18 cellular contexts compared by ENCODE assay signal in the genomic region with DNA sequence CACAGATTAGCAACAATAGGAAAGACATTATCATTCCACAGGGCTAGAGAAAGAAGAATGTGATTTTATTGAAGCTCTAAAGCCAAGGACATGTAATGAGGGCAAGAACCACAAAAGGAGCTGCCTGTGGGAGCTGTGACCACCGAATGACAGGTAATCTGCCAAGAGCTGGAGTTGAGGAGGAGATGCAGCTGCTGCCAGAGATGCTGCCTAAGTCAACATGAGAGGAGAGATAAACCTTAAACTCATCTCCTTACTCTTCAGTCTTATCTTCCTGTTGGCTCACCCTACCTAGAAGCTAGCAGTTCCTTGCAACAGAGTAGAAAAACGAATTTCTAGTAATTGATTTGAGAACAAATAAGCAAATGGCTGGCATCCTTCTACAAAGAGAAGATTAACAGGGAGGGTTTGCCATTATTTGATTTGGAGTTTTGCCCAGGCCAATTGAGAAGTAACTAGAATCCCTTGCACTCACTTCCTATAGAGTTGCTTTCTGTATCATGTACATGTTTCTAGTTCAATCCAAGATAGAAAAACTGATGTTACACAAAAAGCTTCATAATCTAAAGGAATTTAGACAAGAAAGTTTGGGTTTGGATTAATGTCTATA.
DNase-seq lines count a peak whose midpoint lies in the region; ATAC-seq and TF ChIP-seq lines count a peak whose summit lies in the region.
"Had no signal": no experiment of that assay in that cellular context is flagged by ENCODE, and none has a peak within 500 bp of the region (broad histone marks: within the 10 kb centered on the region; RNA-seq: fewer than 3 reads in every experiment).

No MANE protein-coding gene starts in this region.

- intact Hi-C loops in left colon (cut with DNase I, micrococcal nuclease) (no loop called here), mammary epithelial cell (cut with micrococcal nuclease) (no loop called here)

- H3K9ac ChIP-seq in DND-41 (ENCODE audit: low read depth, low read length) (no peak overlapping the region), mammary epithelial cell (ENCODE audit: insufficient read depth, low read length) (no peak overlapping the region)
- H3K9ac ChIP-seq: parathyroid adenoma had no signal

- DNase-seq in DND-41: peak; percentile 46
- peak; percentile 72 for DNase-seq in NCI-H2029 treated with DMSO at 0.1 percent for 48 hours (lab: John Stamatoyannopoulos, UW)
- peak; percentile 38 for DNase-seq in NCI-H774 (lab: John Stamatoyannopoulos, UW)
- DNase-seq in left colon: no peak
- DNase-seq in effector CD8-positive, alpha-beta T cell (lab: John Stamatoyannopoulos, UW): no peak
- no peak for DNase-seq in mammary epithelial cell
- DNase-seq in AML-193 (lab: John Stamatoyannopoulos, UW): no peak
- no peak for DNase-seq in SK-N-DZ (ENCODE audit: low spot score)
- DNase-seq: activated CD4-positive, alpha-beta memory T cell treated with anti-CD3 and anti-CD28 coated beads, Interleukin-2, amount 10 ng/mL, durations not matched to agents 7 days and 5 days; activated naive CD8-positive, alpha-beta T cell treated with anti-CD3 and anti-CD28 coated beads for 36 hours; Caco-2; effector memory CD4-positive, alpha-beta T cell; heart left ventricle; naive thymus-derived CD4-positive, alpha-beta T cell; NCI-H82; Peyer's patch; stimulated activated CD4-positive, alpha-beta T cell treated with anti-CD3 and anti-CD28 coated beads, Interleukin-4, amount 100 ng/mL, for 24 hours had no signal

- H4K20me1 ChIP-seq in DND-41 (ENCODE audit: insufficient read depth, low read length) (no peaks in the 10 kb centered on the region), mammary epithelial cell (ENCODE audit: insufficient read depth, low read length) (no peaks in the 10 kb centered on the region)

- H3K9me3 ChIP-seq in DND-41 (ENCODE audit: insufficient read depth, low read length, severe bottlenecking): peaks cover 3% of the 10 kb centered on the region
- no peaks in the 10 kb centered on the region for H3K9me3 ChIP-seq in mammary epithelial cell (replicated peaks; ENCODE audit: insufficient read depth, low read length)
- H3K9me3 ChIP-seq: Caco-2, Peyer's patch had no signal

- H3K4me2 ChIP-seq in DND-41 (ENCODE audit: insufficient read depth, low read length) (no peak overlapping the region), mammary epithelial cell (ENCODE audit: insufficient read depth, low read depth, low read length) (no peak overlapping the region)

- TF ChIP-seq CTCF in DND-41 (IDR thresholded peaks at IDR 0.05; ENCODE audit: borderline replicate concordance, extremely low read depth, low read length, poor library complexity, severe bottlenecking) (no peak), mammary epithelial cell (conservative IDR thresholded peaks at IDR 0.05 in 1 of 2, IDR thresholded peaks at IDR 0.05 in 1 of 2; ENCODE audit: extremely low read depth in 1 of 2, insufficient read depth in 1 of 2, low read depth in 1 of 2, low read length in 2 of 2) (no peak)

- H3K36me3 ChIP-seq in DND-41 (ENCODE audit: insufficient read depth, low read length) (no peaks in the 10 kb centered on the region), mammary epithelial cell (ENCODE audit: insufficient read depth, low read length) (no peaks in the 10 kb centered on the region)
- H3K36me3 ChIP-seq: heart left ventricle, Peyer's patch had no signal

- no TSS peak for BruUV-seq in mammary epithelial cell (replicated peaks; lab: Mats Ljungman, UMichigan)

- in situ Hi-C loops in mammary epithelial cell (cut with MboI; ENCODE audit: low sequenced_read_pairs in 2 of 2): no loop called here

- dilution Hi-C loops in mammary epithelial cell (cut with HindIII; ENCODE audit: low sequenced_read_pairs): no loop called here

- H3K27ac ChIP-seq in DND-41 (ENCODE audit: low read length) (no peak overlapping the region), mammary epithelial cell (ENCODE audit: insufficient read depth, low read depth, low read length) (no peak overlapping the region)
- H3K27ac ChIP-seq: heart left ventricle, parathyroid adenoma, Peyer's patch had no signal

- ATAC-seq in DND-41 (ENCODE audit: insufficient read depth, low read depth) (peak; percentile 59), left colon (peak; percentile 52)
- ATAC-seq: heart left ventricle; naive thymus-derived CD4-positive, alpha-beta T cell had no signal

- peaks cover 27% of the 10 kb centered on the region for H3K4me1 ChIP-seq in DND-41 (ENCODE audit: insufficient read depth, low read length)
- H3K4me1 ChIP-seq in mammary epithelial cell (ENCODE audit: insufficient read depth, low read length): peaks cover 8% of the 10 kb centered on the region
- H3K4me1 ChIP-seq: Caco-2, heart left ventricle, parathyroid adenoma, Peyer's patch had no signal

- WGBS in mammary epithelial cell (ENCODE audit: low coverage, missing lambda C conversion rate): 0% methylated on average over 2 of the region's 2 CpGs

- H3K79me2 ChIP-seq in DND-41 (ENCODE audit: insufficient read depth, low read length) (no peaks in the 10 kb centered on the region), mammary epithelial cell (ENCODE audit: insufficient read depth, low read length) (no peaks in the 10 kb centered on the region)
- H3K79me2 ChIP-seq: parathyroid adenoma had no signal

- H2AFZ ChIP-seq in DND-41 (ENCODE audit: low read depth, low read length) (no peak overlapping the region), mammary epithelial cell (ENCODE audit: low read depth, low read length) (no peak overlapping the region)
- H2AFZ ChIP-seq: parathyroid adenoma had no signal

- CTCF ChIA-PET in mammary epithelial cell (lab: Charles Lee; ENCODE audit: low non-redundant PET): no interaction called here

- no peaks in the 10 kb centered on the region for H3K27me3 ChIP-seq in DND-41 (ENCODE audit: insufficient read depth, low read length, poor library complexity)
- no peaks in the 10 kb centered on the region for H3K27me3 ChIP-seq in mammary epithelial cell (ENCODE audit: insufficient read depth, low read length)
- H3K27me3 ChIP-seq: Peyer's patch had no signal

- H3K4me3 ChIP-seq in DND-41 (ENCODE audit: low read depth in 1 of 2, low read length in 2 of 2) (no peak overlapping the region), mammary epithelial cell (replicated peaks in 1 of 3; ENCODE audit: insufficient read depth in 1 of 3, low read depth in 2 of 3, low read length in 3 of 3) (no peak overlapping the region)
- H3K4me3 ChIP-seq: heart left ventricle, Peyer's patch had no signal

Comparison
In these comparisons a context has a peak if more than half of its experiments do, and no peak if none do; other contexts are left out.
1. DNase-seq: peak in DND-41 (single experiment), NCI-H2029 treated with DMSO at 0.1 percent for 48 hours (single experiment) and NCI-H774 (single experiment); none in left colon (0 of 2), effector CD8-positive, alpha-beta T cell (single experiment), mammary epithelial cell (single experiment), AML-193 (0 of 2) and SK-N-DZ (single experiment).